In the genomic region with DNA sequence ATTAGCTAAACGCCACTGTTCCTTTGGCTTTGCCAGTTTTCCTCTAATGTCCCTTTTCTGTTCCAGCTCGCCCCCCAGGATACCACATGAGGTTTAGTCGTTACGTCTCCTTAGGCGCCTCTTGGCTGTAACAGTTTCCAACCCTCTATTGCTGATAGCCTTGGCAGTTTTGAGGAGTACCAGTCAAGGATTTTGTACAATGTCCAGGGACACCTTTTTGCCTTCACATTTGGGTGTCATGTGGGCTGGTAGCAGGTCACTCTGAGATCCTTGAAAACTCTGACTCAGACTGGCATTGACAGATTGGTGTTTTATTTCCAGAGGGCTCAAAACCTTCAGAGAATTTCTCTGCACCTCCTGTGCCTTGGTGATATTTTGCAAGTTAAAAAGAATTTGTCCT, we compare ENCODE assay signal across 23 cellular contexts. TPM values are rescaled to one million over a fixed set of nuclear protein-coding genes. Genes with fewer than 3 reads are reported as not detected.
DNase-seq lines count a peak whose midpoint lies in the region; ATAC-seq and TF ChIP-seq lines count a peak whose summit lies in the region.
"Had no signal": no experiment of that assay in that cellular context is flagged by ENCODE, and none has a peak within 500 bp of the region (broad histone marks: within the 10 kb centered on the region; RNA-seq: fewer than 3 reads in every experiment).

No MANE protein-coding gene starts in this region.

- 52 to 57% (median 55%) methylated on average over 5 of the region's 5 CpGs for WGBS in heart left ventricle, 4 donors
- 75% methylated on average over 5 of the region's 5 CpGs for WGBS in right cardiac atrium

- H3K27me3 ChIP-seq in heart left ventricle (no peaks in the 10 kb centered on the region), right cardiac atrium (ENCODE audit: control insufficient read depth, insufficient read depth) (no peaks in the 10 kb centered on the region), WERI-Rb-1 (ENCODE audit: insufficient read depth, low read depth, severe bottlenecking) (no peaks in the 10 kb centered on the region), Peyer's patch (no peaks in the 10 kb centered on the region)
- H3K27me3 ChIP-seq: SJSA1 had no signal

- H3K9me3 ChIP-seq in heart left ventricle, result no peaks in the 10 kb centered on the region
- H3K9me3 ChIP-seq in right cardiac atrium (ENCODE audit: control insufficient read depth, low read length), result no peaks in the 10 kb centered on the region
- no peaks in the 10 kb centered on the region for H3K9me3 ChIP-seq in WERI-Rb-1 (ENCODE audit: severe bottlenecking)
- no peaks in the 10 kb centered on the region for H3K9me3 ChIP-seq in Peyer's patch
- H3K9me3 ChIP-seq: HAP-1, SJSA1 had no signal

- TF ChIP-seq CTCF in heart left ventricle (IDR thresholded peaks at IDR 0.05) (no peak), WERI-Rb-1 (IDR thresholded peaks at IDR 0.05; ENCODE audit: low read depth, low read length) (no peak), Peyer's patch (IDR thresholded peaks at IDR 0.05) (no peak)

- H3K4me1 ChIP-seq in heart left ventricle, result peaks cover 3 to 88% (median 37%) of the 10 kb centered on the region in 12 donors
- peaks cover 8% of the 10 kb centered on the region for H3K4me1 ChIP-seq in right cardiac atrium (ENCODE audit: control insufficient read depth, insufficient read depth, low read length)
- peaks cover 0 to 12% (median 2%) of the 10 kb centered on the region in 4 donors for H3K4me1 ChIP-seq in Peyer's patch

- H3K4me3 ChIP-seq in heart left ventricle, result no peak overlapping the region
- H3K4me3 ChIP-seq in right cardiac atrium (ENCODE audit: low read length), result no peak overlapping the region
- H3K4me3 ChIP-seq in WERI-Rb-1 (ENCODE audit: low read depth, low read length), result no peak overlapping the region
- no peak overlapping the region for H3K4me3 ChIP-seq in Peyer's patch
- H3K4me3 ChIP-seq: GM23248, HAP-1, SJSA1 had no signal

- DNase-seq in Right ventricle myocardium inferior (ENCODE audit: missing footprints) (no peak), cardiac septum (ENCODE audit: low spot score) (no peak), heart left ventricle (no peak), right cardiac atrium (no peak), NCI-H748 (lab: John Stamatoyannopoulos, UW; ENCODE audit: unreplicated experiment) (no peak), WERI-Rb-1 (no peak), Peyer's patch (no peak)
- no peak for DNase-seq in stimulated activated naive CD4-positive, alpha-beta T cell treated with Interleukin-2 at 50 U/mL for 16 hours (lab: John Stamatoyannopoulos, UW)
- DNase-seq: 8988T; CD4-positive, CD25-positive, alpha-beta regulatory T cell; DMS153; DND-41; GM23248; HFFc6; KBM-7; MV-4-11; NCI-H1105; NCI-H1436 treated with DMSO at 0.1 percent for 48 hours; NCI-H187 treated with DMSO at 0.1 percent for 48 hours; NCI-H2107; NCI-H774 had no signal

- H3K27ac ChIP-seq in heart left ventricle (peak overlapping the region in 11 of 12 donors; percentile 31 to 95 (median 63)), right cardiac atrium (ENCODE audit: low read length) (no peak overlapping the region), WERI-Rb-1 (no peak overlapping the region), Peyer's patch (no peak overlapping the region)
- H3K27ac ChIP-seq: GM23248, SJSA1 had no signal

- peaks cover 0 to 87% (median 46%) of the 10 kb centered on the region in 9 donors for H3K36me3 ChIP-seq in heart left ventricle
- H3K36me3 ChIP-seq in WERI-Rb-1, result no peaks in the 10 kb centered on the region; the same call in none of the 2 replicates
- H3K36me3 ChIP-seq in Peyer's patch, result peaks cover 0 to 23% (median 0%) of the 10 kb centered on the region in 3 donors

- peak; percentile 59 for ATAC-seq in Right ventricle myocardium inferior
- peak; percentile 51 to 83 (median 68) for ATAC-seq in heart left ventricle
- peak; percentile 57 for ATAC-seq in right cardiac atrium

- TF ChIP-seq POLR2A in heart left ventricle (IDR thresholded peaks at IDR 0.05) (no peak), Peyer's patch (IDR thresholded peaks at IDR 0.05) (no peak)

- intact Hi-C loops in Right ventricle myocardium inferior (cut with DNase I) (no loop called here), cardiac septum (cut with DNase I) (no loop called here), heart left ventricle (cut with DNase I) (no loop called here), right cardiac atrium (cut with DNase I) (no loop called here)

RNA-seq across cellular contexts. Expression of a gene that starts 14.1 kb away (rescaled TPM):
- total RNA-seq in Right ventricle myocardium inferior, result 43.7 TPM
- total RNA-seq in cardiac septum, result 33.7 TPM
- 10 to 100 TPM; 35.8 to 76.7 (median 40.3) TPM for total RNA-seq in heart left ventricle
- polyA plus RNA-seq in heart left ventricle, result 10 to 100 TPM; 11.3 to 16.8 TPM
- 10 to 100 TPM; 24.9 to 31.2 (median 29.2) TPM for total RNA-seq in right cardiac atrium
- 10.3 TPM for polyA plus RNA-seq in right cardiac atrium
- 10 to 100 TPM in 2 of 4 donors, 1 to 10 TPM in 2; 4.4 to 37.1 (median 8.4) TPM for total RNA-seq in Peyer's patch

RNA-seq across cellular contexts. Expression of a gene that starts 50.9 kb away (rescaled TPM):
- 37.4 TPM for total RNA-seq in Right ventricle myocardium inferior
- total RNA-seq in cardiac septum, result 18.6 TPM
- total RNA-seq in heart left ventricle, result 10 to 100 TPM; 12.8 to 48.7 (median 23.7) TPM
- 10 to 100 TPM; 29.5 to 35.1 TPM for polyA plus RNA-seq in heart left ventricle
- total RNA-seq in right cardiac atrium, result 10 to 100 TPM in 1 of 4 donors, 1 to 10 TPM in 3; 8.0 to 11.6 (median 8.8) TPM
- polyA plus RNA-seq in right cardiac atrium, result 9.1 TPM
- 10 to 100 TPM; 43.2 to 64.6 (median 51.0) TPM for total RNA-seq in Peyer's patch

Comparison
In these comparisons a context has a peak if more than half of its experiments do, and no peak if none do; other contexts are left out.
1. H3K27ac ChIP-seq: peak in heart left ventricle (11 of 12); none in right cardiac atrium (single experiment), WERI-Rb-1 (single experiment) and Peyer's patch (0 of 4).
2. Peak in every context shown above with its lines, with median percentiles within 50 percentile points of each other: ATAC-seq.